Comparison of ENCODE assay signal across 17 cellular contexts in the genomic region with DNA sequence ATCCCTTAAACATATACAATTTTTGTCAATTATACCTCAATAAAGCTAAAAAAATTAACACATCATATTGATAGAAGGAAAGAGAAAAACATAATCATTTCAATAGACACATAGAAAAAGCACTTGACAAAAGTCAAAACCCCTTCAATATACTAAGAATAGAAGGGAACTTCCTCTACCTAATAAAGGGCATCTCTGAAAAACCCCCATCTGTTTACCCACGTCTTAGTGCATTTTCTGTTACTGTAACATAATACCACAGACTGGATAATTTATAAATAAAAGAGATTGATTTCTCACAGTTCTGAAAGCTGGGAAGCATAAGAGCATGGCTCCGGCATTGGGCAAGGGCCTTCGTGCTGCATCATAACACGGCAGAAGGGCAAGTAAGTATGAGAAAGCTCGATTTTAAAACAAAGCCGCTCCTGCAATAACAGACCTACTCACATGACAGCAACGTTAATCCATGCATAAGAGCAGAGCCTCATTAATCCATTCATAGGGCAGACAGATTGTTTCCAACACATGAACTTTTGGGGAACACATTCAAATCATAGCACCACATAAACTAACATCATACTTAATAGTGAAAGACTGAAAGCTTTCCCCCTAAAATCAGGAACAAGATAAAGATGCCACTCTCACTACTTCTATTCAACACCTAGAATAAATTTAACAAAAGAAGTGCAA. TPM values are rescaled to one million over a fixed set of nuclear protein-coding genes. Genes with fewer than 3 reads are reported as not detected.
DNase-seq lines count a peak whose midpoint lies in the region; ATAC-seq and TF ChIP-seq lines count a peak whose summit lies in the region.
"Had no signal": no experiment of that assay in that cellular context is flagged by ENCODE, and none has a peak within 500 bp of the region (broad histone marks: within the 10 kb centered on the region; RNA-seq: fewer than 3 reads in every experiment).

No MANE protein-coding gene starts in this region.

- CTCF ChIA-PET in PC-9 (lab: Charles Lee), result no interaction called here

- H3K79me2 ChIP-seq in PC-9 (ENCODE audit: low read depth), result peaks cover 63% of the 10 kb centered on the region
- H3K79me2 ChIP-seq: hepatocyte had no signal

- H3F3A ChIP-seq in PC-9 (ENCODE audit: insufficient read depth, low read depth), result peaks cover 16% of the 10 kb centered on the region

- DNase-seq in HCEC 1CT, result peak; percentile 14
- peak; percentile 18 for DNase-seq in NCI-H2171 (lab: John Stamatoyannopoulos, UW)
- peak; percentile 50 for DNase-seq in retinal pigment epithelial cell (ENCODE audit: low read depth)
- no peak for DNase-seq in medulla oblongata (ENCODE audit: extremely low spot score)
- no peak for DNase-seq in PC-9
- no peak for DNase-seq in NCI-H187 treated with DMSO at 0.1 percent for 48 hours (lab: John Stamatoyannopoulos, UW)
- DNase-seq: mammary epithelial cell; NCI-H1694 treated with DMSO at 0.1 percent for 48 hours; nephron progenitor cell; psoas muscle; stimulated activated CD4-positive, alpha-beta T cell treated with anti-CD3 and anti-CD28 coated beads, Interleukin-12 subunit alpha, Interleukin-12 subunit beta, amount 100 ng/mL, for 4 hours; stimulated activated naive CD4-positive, alpha-beta T cell had no signal

- POLR2A ChIA-PET in PC-9 (lab: Charles Lee; ENCODE audit: unreplicated experiment), result no interaction called here

- peak; percentile 52 for ATAC-seq in GM18511 (IDR thresholded peaks at IDR 0.05; ENCODE audit: unreplicated experiment)
- ATAC-seq: GM23338, psoas muscle had no signal

- no peak overlapping the region for H2AFZ ChIP-seq in PC-9
- H2AFZ ChIP-seq: GM23338, hepatocyte had no signal

- peaks cover 9% of the 10 kb centered on the region; the same call in 1 of the 2 replicates for H3K36me3 ChIP-seq in PC-9 (ENCODE audit: low read depth)
- H3K36me3 ChIP-seq: tibial nerve had no signal

- H4K20me1 ChIP-seq in PC-9 (ENCODE audit: insufficient read depth), result peaks cover 5% of the 10 kb centered on the region; the same call in 1 of the 2 replicates

- no peaks in the 10 kb centered on the region for H3K9me2 ChIP-seq in PC-9 (ENCODE audit: insufficient read depth)

- H3K27ac ChIP-seq in PC-9, result no peak overlapping the region
- H3K27ac ChIP-seq: hepatocyte, psoas muscle, SK-N-MC, tibial nerve had no signal

- TF ChIP-seq CTCF in retinal pigment epithelial cell (conservative IDR thresholded peaks at IDR 0.05; ENCODE audit: low read depth, low read length) (no peak), PC-9 (conservative IDR thresholded peaks at IDR 0.05) (no peak)

- no peaks in the 10 kb centered on the region for H3K27me3 ChIP-seq in PC-9 (ENCODE audit: insufficient read depth, low read depth)
- H3K27me3 ChIP-seq: hepatocyte, tibial nerve had no signal

- H3K4me3 ChIP-seq in retinal pigment epithelial cell (ENCODE audit: low read length), result no peak overlapping the region
- no peak overlapping the region for H3K4me3 ChIP-seq in PC-9
- H3K4me3 ChIP-seq: GM23338, hepatocyte, psoas muscle, SK-N-MC, tibial nerve had no signal

- intact Hi-C loops in PC-9 (cut with micrococcal nuclease; ENCODE audit: unreplicated experiment), result no loop called here

- peaks cover 10% of the 10 kb centered on the region; the same call in 1 of the 2 replicates for H3K9me3 ChIP-seq in PC-9 (ENCODE audit: insufficient read depth, low read depth)
- H3K9me3 ChIP-seq: psoas muscle, tibial nerve had no signal

- no TSS peak for BruUV-seq in PC-9 (replicated peaks; lab: Mats Ljungman, UMichigan)

- peaks cover 22% of the 10 kb centered on the region for H3K4me1 ChIP-seq in PC-9 (replicated peaks; ENCODE audit: insufficient read depth)
- H3K4me1 ChIP-seq: psoas muscle, tibial nerve had no signal

- H3K4me2 ChIP-seq in PC-9, result no peak overlapping the region
- H3K4me2 ChIP-seq: GM23338, hepatocyte had no signal

RNA-seq across cellular contexts. Expression of gene STEEP1, which starts 15.7 kb away (rescaled TPM):
- 56.5 and 63.7 TPM in 2 replicates for total RNA-seq in PC-9 (2021)

RNA-seq across cellular contexts. Expression of gene UBE2A, which starts 24.9 kb away (rescaled TPM):
- total RNA-seq in PC-9 (2021), result 103 and 119 TPM in 2 replicates

RNA-seq across cellular contexts. Expression of gene NKRF, which starts 56.8 kb away (rescaled TPM):
- 25.7 TPM in 2 replicates for total RNA-seq in PC-9 (2021)

Comparison
In these comparisons a context has a peak if more than half of its experiments do, and no peak if none do; other contexts are left out.
1. DNase-seq: peak in HCEC 1CT (single experiment), NCI-H2171 (single experiment) and retinal pigment epithelial cell (single experiment); none in medulla oblongata (single experiment), PC-9 (0 of 2) and NCI-H187 treated with DMSO at 0.1 percent for 48 hours (single experiment).